Comparison of ENCODE assay signal across 1 cellular context in genomic region chr3:147008886-147009285, GRCh38.
TF ChIP-seq lines count a peak whose summit lies in the region.

No MANE protein-coding gene starts in this region.

TF ChIP-seq in GM23338, 12 proteins besides CTCF, POLR2A, EP300 and RAD21 (continued from another document):
- TF ChIP-seq, protein P1, sequence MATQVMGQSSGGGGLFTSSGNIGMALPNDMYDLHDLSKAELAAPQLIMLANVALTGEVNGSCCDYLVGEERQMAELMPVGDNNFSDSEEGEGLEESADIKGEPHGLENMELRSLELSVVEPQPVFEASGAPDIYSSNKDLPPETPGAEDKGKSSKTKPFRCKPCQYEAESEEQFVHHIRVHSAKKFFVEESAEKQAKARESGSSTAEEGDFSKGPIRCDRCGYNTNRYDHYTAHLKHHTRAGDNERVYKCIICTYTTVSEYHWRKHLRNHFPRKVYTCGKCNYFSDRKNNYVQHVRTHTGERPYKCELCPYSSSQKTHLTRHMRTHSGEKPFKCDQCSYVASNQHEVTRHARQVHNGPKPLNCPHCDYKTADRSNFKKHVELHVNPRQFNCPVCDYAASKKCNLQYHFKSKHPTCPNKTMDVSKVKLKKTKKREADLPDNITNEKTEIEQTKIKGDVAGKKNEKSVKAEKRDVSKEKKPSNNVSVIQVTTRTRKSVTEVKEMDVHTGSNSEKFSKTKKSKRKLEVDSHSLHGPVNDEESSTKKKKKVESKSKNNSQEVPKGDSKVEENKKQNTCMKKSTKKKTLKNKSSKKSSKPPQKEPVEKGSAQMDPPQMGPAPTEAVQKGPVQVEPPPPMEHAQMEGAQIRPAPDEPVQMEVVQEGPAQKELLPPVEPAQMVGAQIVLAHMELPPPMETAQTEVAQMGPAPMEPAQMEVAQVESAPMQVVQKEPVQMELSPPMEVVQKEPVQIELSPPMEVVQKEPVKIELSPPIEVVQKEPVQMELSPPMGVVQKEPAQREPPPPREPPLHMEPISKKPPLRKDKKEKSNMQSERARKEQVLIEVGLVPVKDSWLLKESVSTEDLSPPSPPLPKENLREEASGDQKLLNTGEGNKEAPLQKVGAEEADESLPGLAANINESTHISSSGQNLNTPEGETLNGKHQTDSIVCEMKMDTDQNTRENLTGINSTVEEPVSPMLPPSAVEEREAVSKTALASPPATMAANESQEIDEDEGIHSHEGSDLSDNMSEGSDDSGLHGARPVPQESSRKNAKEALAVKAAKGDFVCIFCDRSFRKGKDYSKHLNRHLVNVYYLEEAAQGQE (IDR thresholded peaks at IDR 0.05; ENCODE audit: unreplicated experiment) = no peak
